Comparison of ENCODE assay signal across 8 cellular contexts in the genomic region with DNA sequence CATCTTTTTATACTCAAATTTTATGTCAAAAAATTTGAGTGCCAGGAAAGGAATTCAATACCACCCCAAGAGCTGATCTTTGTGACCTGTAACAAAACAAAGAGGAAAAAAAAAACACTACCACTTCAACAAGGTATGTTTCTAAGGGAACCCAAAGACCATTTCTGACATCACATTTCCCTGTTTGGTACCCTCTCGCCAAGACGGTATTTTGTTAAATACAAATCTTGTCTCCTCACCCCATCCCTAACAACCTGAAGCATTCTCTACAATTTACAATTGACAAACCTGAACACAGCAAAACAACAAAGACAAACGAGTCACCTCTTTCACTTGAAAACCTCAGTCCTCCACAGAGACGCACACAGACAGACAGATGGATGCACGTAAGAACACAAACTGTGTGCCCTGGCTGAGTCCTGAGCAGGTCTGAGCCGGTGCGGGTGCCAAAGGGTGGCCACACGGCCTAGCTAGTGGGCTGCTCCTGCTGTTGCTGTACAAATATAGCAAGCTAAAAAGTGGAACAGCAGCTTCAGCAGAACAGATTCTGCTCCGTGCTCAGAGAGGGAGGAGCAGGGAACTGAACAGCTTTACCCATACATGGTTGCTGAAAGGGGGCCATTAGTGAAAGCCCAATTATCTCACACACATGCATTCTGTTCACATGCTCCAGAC. TPM values are rescaled to one million over a fixed set of nuclear protein-coding genes. Genes with fewer than 3 reads are reported as not detected.
DNase-seq lines count a peak whose midpoint lies in the region; ATAC-seq and TF ChIP-seq lines count a peak whose summit lies in the region.

No MANE protein-coding gene starts in this region.

- WGBS in thyroid gland, 2 donors: 19 to 24% methylated on average over 9 of the region's 9 CpGs

- DNase-seq in OCI-LY7 (ENCODE audit: low spot score) (no peak), choroid plexus epithelial cell (ENCODE audit: low read depth) (peak; percentile 49), memory B cell (ENCODE audit: low spot score in 2 of 2) (peak in 1 of 2 donors; percentile 15), thyroid gland (peak; percentile 50 to 69), hepatic stellate cell (ENCODE audit: low spot score) (no peak), H4 (ENCODE audit: low spot score) (no peak)

- BruUV-seq in OCI-LY7 (replicated peaks; lab: Mats Ljungman, UMichigan): no TSS peak

- H3K4me1 ChIP-seq in OCI-LY7 (ENCODE audit: insufficient read depth, low read length, poor library complexity, severe bottlenecking): peaks cover 27% of the 10 kb centered on the region
- peaks cover 44 to 62% of the 10 kb centered on the region in 2 donors for H3K4me1 ChIP-seq in thyroid gland

- no peaks in the 10 kb centered on the region for H3K9me3 Mint-ChIP-seq in memory B cell

- peaks cover 24% of the 10 kb centered on the region for H4K20me1 ChIP-seq in OCI-LY7 (ENCODE audit: insufficient read depth, low read length)

- H3K4me3 ChIP-seq in OCI-LY7 (ENCODE audit: low read depth, low read length, poor library complexity, severe bottlenecking): no peak overlapping the region
- H3K4me3 ChIP-seq in choroid plexus epithelial cell (ENCODE audit: low read depth, low read length): no peak overlapping the region
- H3K4me3 ChIP-seq in thyroid gland (replicated peaks in 1 of 3): no peak overlapping the region

- no peak overlapping the region for H3K27ac ChIP-seq in OCI-LY7 (ENCODE audit: low read depth, low read length, poor library complexity, severe bottlenecking)
- H3K27ac ChIP-seq in thyroid gland: peak overlapping the region; percentile 26 to 66 (median 66)

- H3K27me3 Mint-ChIP-seq in memory B cell: no peaks in the 10 kb centered on the region

- peaks cover 6% of the 10 kb centered on the region for H3K36me3 Mint-ChIP-seq in memory B cell

- H3K27ac Mint-ChIP-seq in memory B cell: peak overlapping the region; percentile 94

- peak overlapping the region; percentile 50 for H3K4me2 ChIP-seq in OCI-LY7 (ENCODE audit: low read length)

- CTCF ChIA-PET in OCI-LY7 (lab: Charles Lee; ENCODE audit: unreplicated experiment): no interaction called here

- H3K4me1 Mint-ChIP-seq in memory B cell: peaks cover 29% of the 10 kb centered on the region

- intact Hi-C loops in OCI-LY7 (cut with micrococcal nuclease; ENCODE audit: unreplicated experiment): no loop called here
- intact Hi-C loops in thyroid gland (cut with DNase I): no loop called here

- no peak for TF ChIP-seq CTCF in OCI-LY7 (conservative IDR thresholded peaks at IDR 0.05; ENCODE audit: low read length)
- TF ChIP-seq CTCF in choroid plexus epithelial cell (conservative IDR thresholded peaks at IDR 0.05; ENCODE audit: low read depth, low read length): peak; percentile 8
- no peak for TF ChIP-seq CTCF in thyroid gland (IDR thresholded peaks at IDR 0.05)

- peaks cover 98% of the 10 kb centered on the region for H3K79me2 ChIP-seq in OCI-LY7 (ENCODE audit: insufficient read depth, low read depth, low read length)

- peaks cover 36% of the 10 kb centered on the region; the same call in 1 of the 2 replicates for H3K36me3 ChIP-seq in OCI-LY7 (ENCODE audit: insufficient read depth, low read length)
- H3K36me3 ChIP-seq in thyroid gland: no peaks in the 10 kb centered on the region

- H3K9me3 ChIP-seq in OCI-LY7 (ENCODE audit: low read length): no peaks in the 10 kb centered on the region
- H3K9me3 ChIP-seq in thyroid gland: no peaks in the 10 kb centered on the region

- POLR2A ChIA-PET in OCI-LY7 (lab: Charles Lee): interaction anchor here (0.8 to 1.7 kb wide), 5 partner anchors 8 to 28 kb away, joined by 3 to 6 read pairs (median 4); no protein-coding TSS in a partner anchor

- ATAC-seq in GM18907 (IDR thresholded peaks at IDR 0.05; ENCODE audit: unreplicated experiment): peak; percentile 7
- peak; percentile 34 for ATAC-seq in memory B cell (ENCODE audit: low read depth)
- ATAC-seq in HG02588 (IDR thresholded peaks at IDR 0.05; ENCODE audit: unreplicated experiment): no peak

- no peaks in the 10 kb centered on the region for H3K9me2 ChIP-seq in OCI-LY7 (ENCODE audit: insufficient read depth, low read length)

- H2AFZ ChIP-seq in OCI-LY7 (ENCODE audit: low read length): no peak overlapping the region

- H3K27me3 ChIP-seq in thyroid gland: no peaks in the 10 kb centered on the region

- H3K4me3 Mint-ChIP-seq in memory B cell: peak overlapping the region; percentile 57

- TF ChIP-seq POLR2A in thyroid gland (IDR thresholded peaks at IDR 0.05): no peak

RNA-seq across cellular contexts. Expression of gene CELF1, which starts 28.6 kb away (rescaled TPM):
- total RNA-seq in OCI-LY7 (2014; rRNA removed; shearing (Covaris generic)): 82.1 and 87.4 TPM in 2 replicates
- total RNA-seq in OCI-LY7 (2022) (143 and 149 TPM in 2 replicates), thyroid gland (100 to 1,000 TPM in 3 of 4 donors, 10 to 100 TPM in 1; 87.3 to 144 (median 111) TPM)
- 52.1 and 58.8 TPM in 2 replicates for total RNA-seq in H4 (2014; rRNA removed; shearing (Covaris generic))

RNA-seq across cellular contexts. Expression of gene PTPMT1, which starts 41.1 kb away (rescaled TPM):
- total RNA-seq in OCI-LY7 (2014; rRNA removed; shearing (Covaris generic)): 52.6 and 62.8 TPM in 2 replicates
- total RNA-seq in OCI-LY7 (2022) (27.6 TPM in 2 replicates), thyroid gland (100 to 1,000 TPM in 3 of 4 donors, 10 to 100 TPM in 1; 93.9 to 149 (median 125) TPM)
- 108 and 137 TPM in 2 replicates for total RNA-seq in H4 (2014; rRNA removed; shearing (Covaris generic))

RNA-seq across cellular contexts. Expression of gene KBTBD4, which starts 54.4 kb away (rescaled TPM):
- total RNA-seq in OCI-LY7 (2014; rRNA removed; shearing (Covaris generic)): 25.2 and 25.8 TPM in 2 replicates
- total RNA-seq in OCI-LY7 (2022): 18.4 and 18.6 TPM in 2 replicates
- 10 to 100 TPM; 22.8 to 34.5 (median 30.7) TPM for total RNA-seq in thyroid gland
- 30.8 and 35.5 TPM in 2 replicates for total RNA-seq in H4 (2014; rRNA removed; shearing (Covaris generic))

RNA-seq across cellular contexts. Expression of gene NDUFS3, which starts 54.5 kb away (rescaled TPM):
- total RNA-seq in OCI-LY7 (2014; rRNA removed; shearing (Covaris generic)): 73.9 and 92.7 TPM in 2 replicates
- total RNA-seq in OCI-LY7 (2022) (122 and 135 TPM in 2 replicates), thyroid gland (10 to 100 TPM; 42.6 to 84.3 (median 81.2) TPM)
- 94.6 and 122 TPM in 2 replicates for total RNA-seq in H4 (2014; rRNA removed; shearing (Covaris generic))

Comparison
In these comparisons a context has a peak if more than half of its experiments do, and no peak if none do; other contexts are left out.
1. DNase-seq: peak in choroid plexus epithelial cell (single experiment) and thyroid gland (2 of 2); none in OCI-LY7 (single experiment), hepatic stellate cell (single experiment) and H4 (single experiment).